In genomic region chr5:174693697-174694400, GRCh38 we compare ENCODE assay signal across 1 cellular context.
TF ChIP-seq lines count a peak whose summit lies in the region.

No MANE protein-coding gene starts in this region.

TF ChIP-seq in GM23338, 12 proteins besides CTCF, POLR2A, EP300 and RAD21 (continued from another document):
- TF ChIP-seq ETS1 (IDR thresholded peaks at IDR 0.05), result no peak
- no peak for TF ChIP-seq EZH2 (IDR thresholded peaks at IDR 0.05; ENCODE audit: low read depth, unreplicated experiment)
- no peak for TF ChIP-seq ZNF462 (CRISPR knock-in tag; IDR thresholded peaks at IDR 0.05)
- TF ChIP-seq STAT1 (IDR thresholded peaks at IDR 0.05; ENCODE audit: unreplicated experiment), result no peak
- TF ChIP-seq POLR2AphosphoS5 (IDR thresholded peaks at IDR 0.05; ENCODE audit: low read depth), result no peak
- TF ChIP-seq CREB1 (CRISPR knock-in tag; IDR thresholded peaks at IDR 0.05; ENCODE audit: low read depth), result no peak
- TF ChIP-seq JUNB (IDR thresholded peaks at IDR 0.05; ENCODE audit: unreplicated experiment), result no peak
TF ChIP-seq in GM23338: peak in this region for 0.
